ENCODE assay signal across 8 cellular contexts in genomic region chr10:114173680-114174461, GRCh38. TPM values are rescaled to one million over a fixed set of nuclear protein-coding genes. Genes with fewer than 3 reads are reported as not detected.
DNase-seq lines count a peak whose midpoint lies in the region; ATAC-seq, FAIRE-seq and TF ChIP-seq lines count a peak whose summit lies in the region.

TSS of gene CCDC186 (minus strand) at chr10:114174203. CDS start at chr10:114163268, 10,935 bp downstream.

- H3K27me3 ChIP-seq in ascending aorta, result no peaks in the 10 kb centered on the region
- H3K27me3 ChIP-seq in right atrium auricular region, result no peaks in the 10 kb centered on the region

- intact Hi-C loops in T-helper 2 cell treated with Interferon-gamma antibody and Interleukin-4, amounts not matched to agents 100 ng/mL and 5 ng/mL, for 36 hours (cut with micrococcal nuclease), result loop anchor here (1.0 to 5.0 kb wide), 8 partner anchors 130 to 764 kb away; partner anchors contain the start of genes CASP7 and TRUB1
- intact Hi-C loops in ascending aorta (cut with DNase I), result loop anchor here (1.0 kb wide), 1 partner anchor 97 kb away; no protein-coding TSS in a partner anchor

- H3K27ac ChIP-seq in ascending aorta (peak within 1 kb of the TSS; percentile 93 to 94), right atrium auricular region (peak within 1 kb of the TSS; percentile 98)

- H3K4me1 ChIP-seq in ascending aorta (peaks cover 0 to 5% of the 10 kb centered on the region in 2 donors), right atrium auricular region (peaks cover 0 to 11% of the 10 kb centered on the region in 2 donors)

- TF ChIP-seq CTCF in ascending aorta (IDR thresholded peaks at IDR 0.05) (no peak), right atrium auricular region (IDR thresholded peaks at IDR 0.05) (no peak)

- H3K36me3 ChIP-seq in ascending aorta, result no peaks in the 10 kb centered on the region
- no peaks in the 10 kb centered on the region for H3K36me3 ChIP-seq in right atrium auricular region

- H3K9me3 ChIP-seq in ascending aorta (peaks cover 0 to 1% of the 10 kb centered on the region in 2 donors), right atrium auricular region (peaks cover 0 to 2% of the 10 kb centered on the region in 2 donors)

- DNase-seq in NCI-H1694 (lab: John Stamatoyannopoulos, UW) (peak; percentile 20), ascending aorta (ENCODE audit: low spot score in 2 of 2) (peak; percentile 85 to 97), right atrium auricular region (ENCODE audit: low spot score) (peak; percentile 97), pulmonary artery endothelial cell (ENCODE audit: low read depth, low spot score) (peak; percentile 55), urothelium cell line (ENCODE audit: low spot score) (peak; percentile 96)

- FAIRE-seq in urothelium cell line (lab: Jason Lieb, UNC), result peak; percentile 78

- ATAC-seq in GM18502 (IDR thresholded peaks at IDR 0.05; ENCODE audit: poor library complexity, unreplicated experiment) (peak; percentile 99), HG02885 (IDR thresholded peaks at IDR 0.05; ENCODE audit: poor library complexity, unreplicated experiment) (peak; percentile 99)

- H3K4me3 ChIP-seq in ascending aorta (peak within 1 kb of the TSS; percentile 87 to 96), right atrium auricular region (peak within 1 kb of the TSS; percentile 95)

RNA-seq across cellular contexts. Expression of gene CCDC186, which starts in this region (rescaled TPM):
- 15.0 and 15.6 TPM in 2 replicates for total RNA-seq in T-helper 2 cell treated with Interferon-gamma antibody and Interleukin-4, amounts not matched to agents 100 ng/mL and 5 ng/mL, for 36 hours
- total RNA-seq in ascending aorta, result 4.4 TPM
- 10 to 100 TPM; 13.0 to 17.1 TPM for total RNA-seq in right atrium auricular region
- total RNA-seq in pulmonary artery endothelial cell, result 12.8 and 15.7 TPM in 2 replicates

Comparison
In these comparisons a context has a peak if more than half of its experiments do, and no peak if none do; other contexts are left out.
1. Peak in every context shown above with its lines: DNase-seq, ATAC-seq, H3K4me3 ChIP-seq and H3K27ac ChIP-seq.
2. DNase-seq: peak in every context shown above with its lines; median percentile 97 in right atrium auricular region; 96 in urothelium cell line; 91 in ascending aorta; 55 in pulmonary artery endothelial cell; 20 in NCI-H1694.